In genomic region chrX:104659037-104659744, GRCh38 we compare ENCODE assay signal across 17 cellular contexts.
DNase-seq lines count a peak whose midpoint lies in the region; ATAC-seq, FAIRE-seq and TF ChIP-seq lines count a peak whose summit lies in the region.
"Had no signal": no experiment of that assay in that cellular context is flagged by ENCODE, and none has a peak within 500 bp of the region (broad histone marks: within the 10 kb centered on the region; RNA-seq: fewer than 3 reads in every experiment).

No MANE protein-coding gene starts in this region.

- H3K36me3 ChIP-seq in body of pancreas (replicated peaks in 1 of 2; ENCODE audit: insufficient read depth in 1 of 2, low read depth in 2 of 2) = no peaks in the 10 kb centered on the region
- no peaks in the 10 kb centered on the region for H3K36me3 ChIP-seq in kidney (ENCODE audit: control insufficient read depth in 1 of 2, insufficient read depth in 2 of 2, low read length in 2 of 2)
- H3K36me3 ChIP-seq in suprapubic skin = no peaks in the 10 kb centered on the region
- H3K36me3 ChIP-seq: spleen had no signal

- H3K9me3 ChIP-seq in body of pancreas = no peaks in the 10 kb centered on the region
- H3K9me3 ChIP-seq in kidney (ENCODE audit: control insufficient read depth in 1 of 2, low read length in 2 of 2) = no peaks in the 10 kb centered on the region
- H3K9me3 ChIP-seq in suprapubic skin = no peaks in the 10 kb centered on the region
- H3K9me3 ChIP-seq: spleen had no signal

- FAIRE-seq in kidney (lab: Jason Lieb, UNC) = peak; percentile 79

- H3K4me1 ChIP-seq in body of pancreas (peaks cover 8% of the 10 kb centered on the region), kidney (ENCODE audit: control insufficient read depth in 1 of 2, insufficient read depth in 1 of 2, low read depth in 1 of 2, low read length in 2 of 2) (no peaks in the 10 kb centered on the region), suprapubic skin (no peaks in the 10 kb centered on the region)
- H3K4me1 ChIP-seq: parathyroid adenoma, spleen had no signal

- peak; percentile 9 for DNase-seq in NCI-H446 treated with DMSO at 0.1 percent for 48 hours (lab: John Stamatoyannopoulos, UW)
- DNase-seq in body of pancreas = peak; percentile 67 to 85 (median 74)
- no peak for DNase-seq in kidney
- peak; percentile 53 for DNase-seq in retinal pigment epithelial cell (ENCODE audit: low read depth)
- DNase-seq in left colon = no peak
- DNase-seq in retina = no peak
- DNase-seq in NCI-H1930 (lab: John Stamatoyannopoulos, UW) = no peak
- no peak for DNase-seq in suprapubic skin (ENCODE audit: low spot score in 2 of 2)
- DNase-seq: endodermal cell, hippocampal formation, IMR-90, kidney glomerular epithelial cell, NCI-H2029, NCI-H526 treated with DMSO at 0.1 percent for 48 hours, spleen had no signal

- intact Hi-C loops in body of pancreas (cut with DNase I) = no loop called here
- intact Hi-C loops in kidney (cut with DNase I) = no loop called here
- intact Hi-C loops in left colon (cut with DNase I, micrococcal nuclease) = no loop called here

- TF ChIP-seq POLR2A in body of pancreas (IDR thresholded peaks at IDR 0.05) (no peak), suprapubic skin (IDR thresholded peaks at IDR 0.05) (no peak)

- no peak overlapping the region for H3K4me3 ChIP-seq in body of pancreas
- no peak overlapping the region for H3K4me3 ChIP-seq in kidney (ENCODE audit: low read length in 2 of 2)
- no peak overlapping the region for H3K4me3 ChIP-seq in retinal pigment epithelial cell (ENCODE audit: low read length)
- H3K4me3 ChIP-seq in suprapubic skin = no peak overlapping the region
- H3K4me3 ChIP-seq: spleen had no signal

- TF ChIP-seq EP300 in suprapubic skin (IDR thresholded peaks at IDR 0.05) = no peak

- ATAC-seq in body of pancreas (peak; percentile 81), left colon (no peak)
- ATAC-seq: activated T-helper 17 cell treated with anti-CD3 and anti-CD28 coated beads, Interleukin-2, amount 50 U/mL, for 72 hours had no signal

- no peak overlapping the region for H3K9ac ChIP-seq in kidney (ENCODE audit: low read length in 2 of 2)
- H3K9ac ChIP-seq: parathyroid adenoma had no signal

- 0 to 5% methylated on average over 3 of the region's 3 CpGs for WGBS in body of pancreas, 2 donors
- WGBS in suprapubic skin = 23% methylated on average over 3 of the region's 3 CpGs

- H3K27me3 ChIP-seq in body of pancreas = no peaks in the 10 kb centered on the region
- H3K27me3 ChIP-seq in suprapubic skin = no peaks in the 10 kb centered on the region

- TF ChIP-seq CTCF in body of pancreas (IDR thresholded peaks at IDR 0.05) = no peak
- no peak for TF ChIP-seq CTCF in kidney (IDR thresholded peaks at IDR 0.05; ENCODE audit: borderline replicate concordance, extremely low read depth, insufficient read depth)
- TF ChIP-seq CTCF in retinal pigment epithelial cell (conservative IDR thresholded peaks at IDR 0.05; ENCODE audit: low read depth, low read length) = no peak
- no peak for TF ChIP-seq CTCF in suprapubic skin (IDR thresholded peaks at IDR 0.05)

- H3K27ac ChIP-seq in body of pancreas = peak overlapping the region in 1 of 4 donors; percentile 64
- peak overlapping the region in 1 of 2 donors; percentile 65 for H3K27ac ChIP-seq in kidney (ENCODE audit: low read depth in 2 of 2, low read length in 2 of 2)
- H3K27ac ChIP-seq in suprapubic skin = no peak overlapping the region
- H3K27ac ChIP-seq: parathyroid adenoma, spleen had no signal

Comparison
In these comparisons a context has a peak if more than half of its experiments do, and no peak if none do; other contexts are left out.
1. DNase-seq: peak in NCI-H446 treated with DMSO at 0.1 percent for 48 hours (single experiment), body of pancreas (4 of 4) and retinal pigment epithelial cell (single experiment); none in kidney (single experiment), left colon (0 of 2), retina (single experiment), NCI-H1930 (0 of 2) and suprapubic skin (0 of 2).